In the genomic region with DNA sequence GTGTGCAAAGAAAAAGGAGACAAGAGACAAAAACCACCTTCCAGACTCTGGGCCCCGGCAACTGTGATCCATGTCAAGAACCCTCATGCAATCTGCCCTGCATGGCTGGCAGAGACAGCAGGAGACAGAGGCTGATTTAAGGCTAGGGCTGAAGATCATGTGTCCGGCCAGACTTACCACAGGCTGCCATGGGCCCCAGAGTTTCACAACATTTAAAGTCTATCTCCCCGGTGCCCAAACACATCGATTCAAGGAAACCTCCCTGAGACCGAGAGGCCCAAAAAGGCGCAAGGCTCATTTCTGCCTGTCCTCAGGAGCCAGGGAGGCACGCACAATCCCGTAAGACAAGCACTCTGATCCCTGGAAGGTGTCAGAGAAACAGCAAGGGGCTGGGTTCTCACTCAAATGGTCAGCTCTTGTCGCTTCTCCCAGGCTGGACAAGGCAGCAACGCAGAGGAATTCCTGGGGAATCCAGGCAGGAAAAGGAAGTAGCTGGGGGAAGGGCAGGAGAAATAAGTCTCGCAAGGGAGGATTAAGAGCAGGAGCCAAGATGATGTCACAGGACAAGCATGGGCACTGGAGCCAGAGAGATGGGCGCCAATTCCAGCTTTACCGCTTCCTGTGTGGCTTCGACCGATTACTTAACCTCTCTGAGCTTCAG, we compare ENCODE assay signal across 8 cellular contexts.
DNase-seq lines count a peak whose midpoint lies in the region; ATAC-seq, FAIRE-seq and TF ChIP-seq lines count a peak whose summit lies in the region.

No MANE protein-coding gene starts in this region.

- peaks cover 18% of the 10 kb centered on the region for H3F3A ChIP-seq in smooth muscle cell (ENCODE audit: low read depth)

- peaks cover 20% of the 10 kb centered on the region for H3K4me1 ChIP-seq in astrocyte (ENCODE audit: insufficient read depth, low read length)
- H3K4me1 ChIP-seq in smooth muscle cell (ENCODE audit: low read depth): peaks cover 50% of the 10 kb centered on the region

- H3K9me3 ChIP-seq in astrocyte (ENCODE audit: insufficient read depth, low read depth, low read length) (no peaks in the 10 kb centered on the region), smooth muscle cell (replicated peaks; ENCODE audit: low read depth) (no peaks in the 10 kb centered on the region)

- H3K79me2 ChIP-seq in astrocyte (ENCODE audit: insufficient read depth, low read length): peaks cover 50% of the 10 kb centered on the region
- peaks cover 44% of the 10 kb centered on the region for H3K79me2 ChIP-seq in smooth muscle cell (ENCODE audit: low read depth)

- no peak for TF ChIP-seq CTCF in HL-60 (IDR thresholded peaks at IDR 0.05; ENCODE audit: insufficient read depth, low read length)
- TF ChIP-seq CTCF in astrocyte (IDR thresholded peaks at IDR 0.05; ENCODE audit: insufficient read depth, low read depth, low read length): no peak
- no peak for TF ChIP-seq CTCF in smooth muscle cell (IDR thresholded peaks at IDR 0.05; ENCODE audit: borderline replicate concordance, insufficient read depth, poor library complexity, severe bottlenecking)

- no peak for ATAC-seq in GM18909 (IDR thresholded peaks at IDR 0.05; ENCODE audit: poor library complexity, unreplicated experiment)

- H3K9ac ChIP-seq in astrocyte (ENCODE audit: low read length) (peak overlapping the region; percentile 77), smooth muscle cell (ENCODE audit: low read depth) (peak overlapping the region; percentile 79)

- H3K4me1 Mint-ChIP-seq in astrocyte (ENCODE audit: low read depth, unreplicated experiment): peaks cover 48% of the 10 kb centered on the region

- H3K27ac ChIP-seq in HL-60 (replicated peaks): peak overlapping the region; percentile 49
- H3K27ac ChIP-seq in astrocyte (ENCODE audit: low read depth, low read length): peak overlapping the region; percentile 86
- H3K27ac ChIP-seq in smooth muscle cell (ENCODE audit: low read depth): peak overlapping the region; percentile 96

- no peak overlapping the region for H3K4me3 Mint-ChIP-seq in astrocyte (ENCODE audit: unreplicated experiment)

- H3K36me3 ChIP-seq in astrocyte (ENCODE audit: insufficient read depth, low read length): no peaks in the 10 kb centered on the region
- H3K36me3 ChIP-seq in smooth muscle cell (ENCODE audit: low read depth): no peaks in the 10 kb centered on the region

- H3K9me3 Mint-ChIP-seq in astrocyte (ENCODE audit: unreplicated experiment): no peaks in the 10 kb centered on the region

- H3K4me2 ChIP-seq in astrocyte (ENCODE audit: low read length): peak overlapping the region; percentile 84
- H3K4me2 ChIP-seq in smooth muscle cell: peak overlapping the region; percentile 78

- DNase-seq in HL-60 (ENCODE audit: low read depth in 1 of 2, low spot score in 1 of 2) (peak; percentile 43 to 66), astrocyte (ENCODE audit: low read depth) (peak; percentile 90), hepatic stellate cell (ENCODE audit: low spot score) (peak; percentile 91), smooth muscle cell (lab: John Stamatoyannopoulos, UW; ENCODE audit: unreplicated experiment) (no peak), midbrain (lab: John Stamatoyannopoulos, UW) (no peak), KG1 (lab: John Stamatoyannopoulos, UW) (no peak), activated gamma-delta T cell treated with Interleukin-2 at 50 U/mL for 16 hours (no peak)

- H3K27me3 Mint-ChIP-seq in astrocyte (ENCODE audit: low read depth, unreplicated experiment): no peaks in the 10 kb centered on the region

- H4K20me1 ChIP-seq in astrocyte (ENCODE audit: insufficient read depth, low read length): peaks cover 59% of the 10 kb centered on the region
- peaks cover 46% of the 10 kb centered on the region for H4K20me1 ChIP-seq in smooth muscle cell (ENCODE audit: low read depth)

- H3K4me3 ChIP-seq in HL-60 (replicated peaks; ENCODE audit: insufficient read depth, low read length) (no peak overlapping the region), astrocyte (ENCODE audit: insufficient read depth, low read depth, low read length) (peak overlapping the region; percentile 47), smooth muscle cell (peak overlapping the region; percentile 11)

- H3K36me3 Mint-ChIP-seq in astrocyte (ENCODE audit: low read depth, unreplicated experiment): peaks cover 9% of the 10 kb centered on the region

- peak overlapping the region; percentile 87 for H3K27ac Mint-ChIP-seq in astrocyte (ENCODE audit: unreplicated experiment)

- WGBS in smooth muscle cell (ENCODE audit: low lambda C conversion rate): 16% methylated on average over 15 of the region's 15 CpGs

- H3K27me3 ChIP-seq in HL-60 (ENCODE audit: insufficient read depth, poor library complexity, severe bottlenecking) (no peaks in the 10 kb centered on the region), astrocyte (ENCODE audit: insufficient read depth, low read length) (no peaks in the 10 kb centered on the region), smooth muscle cell (ENCODE audit: low read depth) (no peaks in the 10 kb centered on the region)

- peak overlapping the region; percentile 77 for H2AFZ ChIP-seq in astrocyte (ENCODE audit: low read depth, low read length)
- peak overlapping the region; percentile 13 for H2AFZ ChIP-seq in smooth muscle cell (ENCODE audit: low read depth)

- peak; percentile 96 for FAIRE-seq in astrocyte (lab: Jason Lieb, UNC)

Comparison
In these comparisons a context has a peak if more than half of its experiments do, and no peak if none do; other contexts are left out.
1. DNase-seq: peak in HL-60 (2 of 2), astrocyte (single experiment) and hepatic stellate cell (single experiment); none in smooth muscle cell (single experiment), midbrain (single experiment), KG1 (single experiment) and activated gamma-delta T cell treated with Interleukin-2 at 50 U/mL for 16 hours (single experiment).
2. Peak in every context shown above with its lines, with median percentiles within 50 percentile points of each other: H3K27ac ChIP-seq.